8 cellular contexts compared by ENCODE assay signal in the genomic region with DNA sequence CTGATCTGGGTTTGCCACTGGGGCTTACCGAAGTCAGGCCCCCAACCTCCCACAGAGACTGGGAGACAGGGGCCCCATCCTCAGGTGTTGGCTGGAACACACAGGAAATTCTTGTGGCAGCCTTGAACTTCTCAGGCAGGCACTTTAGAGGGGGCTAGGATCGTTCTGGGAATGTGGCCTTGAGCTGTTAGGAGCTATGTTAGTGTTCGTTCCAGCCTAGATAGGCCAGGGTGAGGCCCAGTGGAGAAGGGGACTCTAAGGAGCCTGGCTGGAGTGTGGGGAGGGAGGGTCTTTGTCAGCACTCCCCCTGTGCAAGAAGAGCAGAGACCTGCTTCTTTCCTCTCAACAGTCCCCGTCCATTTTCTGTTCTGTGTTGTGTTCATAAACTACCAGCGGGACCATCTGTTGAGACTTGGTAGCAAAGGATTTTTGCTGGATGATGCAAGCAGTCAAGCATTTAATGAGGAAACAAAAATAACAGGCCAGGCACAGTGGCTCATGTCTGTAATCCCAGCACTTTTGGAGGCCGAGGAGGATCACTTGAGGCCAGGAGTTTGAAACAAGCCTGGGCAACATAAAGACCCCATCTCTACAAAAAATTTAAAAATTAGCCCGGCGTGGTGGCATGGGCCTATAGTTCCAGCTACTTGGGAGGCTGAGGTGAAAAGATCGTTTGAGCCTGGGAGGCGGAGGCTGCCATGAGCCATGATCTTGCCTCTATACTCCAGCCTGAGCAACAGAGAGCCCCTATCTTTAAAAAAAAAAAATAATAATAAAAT. TPM values are rescaled to one million over a fixed set of nuclear protein-coding genes. Genes with fewer than 3 reads are reported as not detected.
DNase-seq lines count a peak whose midpoint lies in the region; ATAC-seq and TF ChIP-seq lines count a peak whose summit lies in the region.

No MANE protein-coding gene starts in this region.

- H3K27me3 ChIP-seq in breast epithelium, result no peaks in the 10 kb centered on the region

- TF ChIP-seq POLR2A in breast epithelium (IDR thresholded peaks at IDR 0.05), result no peak

- TF ChIP-seq CTCF in GM12865 (IDR thresholded peaks at IDR 0.05; ENCODE audit: insufficient read depth, low read depth, low read length, missing control alignments) (no peak), breast epithelium (IDR thresholded peaks at IDR 0.05) (no peak)

- no peaks in the 10 kb centered on the region for H3K36me3 ChIP-seq in breast epithelium

- peak overlapping the region; percentile 70 for H3K4me3 ChIP-seq in GM12865 (ENCODE audit: low read depth, low read length)
- peak overlapping the region; percentile 86 to 93 (median 88) for H3K4me3 ChIP-seq in breast epithelium

- H3K4me1 ChIP-seq in breast epithelium, result peaks cover 0 to 11% of the 10 kb centered on the region in 2 donors

- no peak for ATAC-seq in GM21367 (IDR thresholded peaks at IDR 0.05; ENCODE audit: unreplicated experiment)
- no peak for ATAC-seq in GM21528 (IDR thresholded peaks at IDR 0.05; ENCODE audit: low FRiP score, unreplicated experiment)
- ATAC-seq in GM21447 (IDR thresholded peaks at IDR 0.05; ENCODE audit: unreplicated experiment), result no peak

- H3K9me3 ChIP-seq in breast epithelium, result no peaks in the 10 kb centered on the region

- DNase-seq in GM12865 (ENCODE audit: low read depth) (no peak), NCI-H524 (lab: John Stamatoyannopoulos, UW) (peak; percentile 64 to 83), breast epithelium (ENCODE audit: low spot score in 2 of 2) (no peak), left kidney (ENCODE audit: low read depth, low spot score) (peak; percentile 50), stromal cell of bone marrow (ENCODE audit: low read depth) (peak; percentile 77)

- intact Hi-C loops in breast epithelium (cut with DNase I; ENCODE audit: low total_unique reads), result no loop called here

- H3K27ac ChIP-seq in breast epithelium, result peak overlapping the region; percentile 94 to 98

RNA-seq across cellular contexts. Expression of a gene that starts 1.5 kb away (rescaled TPM):
- 10 to 100 TPM; 13.8 to 22.8 (median 20.6) TPM for total RNA-seq in breast epithelium

RNA-seq across cellular contexts. Expression of a gene that starts 1.5 kb away (rescaled TPM):
- total RNA-seq in breast epithelium, result 100 to 1,000 TPM; 136 to 198 (median 196) TPM

Comparison
In these comparisons a context has a peak if more than half of its experiments do, and no peak if none do; other contexts are left out.
1. DNase-seq: peak in NCI-H524 (2 of 2), left kidney (single experiment) and stromal cell of bone marrow (single experiment); none in GM12865 (single experiment) and breast epithelium (0 of 2).